In the genomic region with DNA sequence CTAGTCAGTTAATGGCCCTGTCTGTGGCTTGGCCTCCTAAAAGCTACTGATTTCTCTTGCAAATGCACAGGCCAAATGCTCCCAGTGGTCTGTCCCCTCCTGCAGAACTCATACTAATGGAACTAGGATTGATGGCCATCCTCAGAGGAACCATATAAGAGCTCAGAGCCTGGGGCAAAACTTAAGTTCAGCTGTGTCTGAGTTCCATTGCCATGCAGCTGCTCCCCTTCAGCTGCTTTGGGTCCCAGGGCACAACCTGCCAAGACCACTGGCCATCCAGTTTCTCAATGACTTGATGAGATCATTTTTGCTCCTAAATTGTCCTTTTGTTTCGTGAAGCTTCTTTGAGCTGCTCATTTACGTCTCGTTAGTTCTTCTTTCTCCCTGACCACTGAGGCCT, we compare ENCODE assay signal across 20 cellular contexts.
"Had no signal": no experiment of that assay in that cellular context is flagged by ENCODE, and none has a peak within 500 bp of the region (broad histone marks: within the 10 kb centered on the region; RNA-seq: fewer than 3 reads in every experiment).

No MANE protein-coding gene starts in this region.

- H3K36me3 Mint-ChIP-seq: mesothelial cell of epicardium; stimulated activated effector memory CD8-positive, alpha-beta T cell treated with anti-CD3 and anti-CD28 coated beads, Interleukin-12 subunit alpha, Interleukin-12 subunit beta, amount 100 ng/mL, for 72 hours had no signal

- H3K4me1 ChIP-seq: colonic mucosa had no signal

- ATAC-seq: activated CD8-positive, alpha-beta T cell treated with anti-CD3 and anti-CD28 coated beads, Interleukin-2, amount 10 ng/mL, durations not matched to agents 7 days and 5 days; activated naive CD4-positive, alpha-beta T cell treated with anti-CD3 and anti-CD28 coated beads, Interleukin-2, amount 50 U/mL, for 72 hours; left lung; natural killer cell treated with Interleukin-12 subunit alpha and Interleukin-12 subunit beta and Interleukin-15 and Interleukin-18, amount 100 ng/mL, for 72 hours; right lobe of liver; stimulated activated effector memory CD8-positive, alpha-beta T cell treated with anti-CD3 and anti-CD28 coated beads, Interleukin-12 subunit alpha, Interleukin-12 subunit beta, amount 100 ng/mL, for 72 hours had no signal

- H3K4me3 Mint-ChIP-seq: activated CD8-positive, alpha-beta T cell treated with anti-CD3 and anti-CD28 coated beads, Interleukin-2, amount 10 ng/mL, durations not matched to agents 7 days and 5 days; central memory CD8-positive, alpha-beta T cell; mesothelial cell of epicardium; natural killer cell treated with Interleukin-12 subunit alpha and Interleukin-12 subunit beta and Interleukin-15 and Interleukin-18, amount 100 ng/mL, for 72 hours; stimulated activated effector memory CD8-positive, alpha-beta T cell treated with anti-CD3 and anti-CD28 coated beads, Interleukin-12 subunit alpha, Interleukin-12 subunit beta, amount 100 ng/mL, for 72 hours had no signal

- H3K36me3 ChIP-seq: adrenal gland, ascending aorta, colonic mucosa, left lung, right lobe of liver had no signal

- DNase-seq: activated CD4-positive, alpha-beta T cell treated with anti-CD3 and anti-CD28 coated beads for 1 hour; activated CD4-positive, alpha-beta T cell treated with anti-CD3 and anti-CD28 coated beads, Interleukin-2, amount 50 U/mL, for 1 hour; activated CD8-positive, alpha-beta T cell treated with anti-CD3 and anti-CD28 coated beads, Interleukin-2, amount 10 ng/mL, durations not matched to agents 7 days and 5 days; activated gamma-delta T cell treated with Interleukin-2 at 50 U/mL for 16 hours; adrenal gland; colonic mucosa; immature natural killer cell; kidney glomerular epithelial cell; left lung; right lobe of liver; SK-N-SH; small intestine; stimulated activated CD4-positive, alpha-beta T cell treated with anti-CD3 and anti-CD28 coated beads, Interleukin-2, amount 100 ng/mL, for 24 hours had no signal

- H3K27me3 Mint-ChIP-seq: central memory CD8-positive, alpha-beta T cell; natural killer cell treated with Interleukin-12 subunit alpha and Interleukin-12 subunit beta and Interleukin-15 and Interleukin-18, amount 100 ng/mL, for 72 hours had no signal

- H3K27ac Mint-ChIP-seq: activated CD8-positive, alpha-beta T cell treated with anti-CD3 and anti-CD28 coated beads, Interleukin-2, amount 10 ng/mL, durations not matched to agents 7 days and 5 days; activated naive CD4-positive, alpha-beta T cell treated with anti-CD3 and anti-CD28 coated beads, Interleukin-2, amount 50 U/mL, for 72 hours; mesothelial cell of epicardium; natural killer cell treated with Interleukin-12 subunit alpha and Interleukin-12 subunit beta and Interleukin-15 and Interleukin-18, amount 100 ng/mL, for 72 hours; stimulated activated effector memory CD8-positive, alpha-beta T cell treated with anti-CD3 and anti-CD28 coated beads, Interleukin-12 subunit alpha, Interleukin-12 subunit beta, amount 100 ng/mL, for 72 hours had no signal

- H3K9me3 Mint-ChIP-seq: immature natural killer cell; stimulated activated effector memory CD8-positive, alpha-beta T cell treated with anti-CD3 and anti-CD28 coated beads, Interleukin-12 subunit alpha, Interleukin-12 subunit beta, amount 100 ng/mL, for 72 hours had no signal

- H3K4me3 ChIP-seq: adrenal gland, ascending aorta, colonic mucosa, left lung, right lobe of liver had no signal

- H3K9me3 ChIP-seq: adrenal gland, ascending aorta, colonic mucosa, left lung, right lobe of liver, SK-N-SH had no signal

- H3K27me3 ChIP-seq: adrenal gland, ascending aorta, colonic mucosa, left lung, right lobe of liver had no signal

- H3K27ac ChIP-seq: adrenal gland, colonic mucosa, epithelial cell of prostate, left lung, right lobe of liver had no signal
